8 cellular contexts compared by ENCODE assay signal in genomic region chr18:3585656-3586509, GRCh38.
DNase-seq lines count a peak whose midpoint lies in the region; ATAC-seq, FAIRE-seq and TF ChIP-seq lines count a peak whose summit lies in the region.

No MANE protein-coding gene starts in this region.

- CTCF ChIA-PET in A549 (lab: Yijun Ruan, JAX), result interaction anchor here (0.6 to 3.1 kb wide), 29 partner anchors 8 to 305 kb away, joined by 3 to 25 read pairs (median 5); no protein-coding TSS in a partner anchor

- H3K4me2 ChIP-seq in A549, result 0 out of 3 replicates have a peak overlapping the region, but pooled peaks have one; percentile 9

- H3K36me3 ChIP-seq in WERI-Rb-1, result no peaks in the 10 kb centered on the region
- no peaks in the 10 kb centered on the region for H3K36me3 ChIP-seq in kidney (ENCODE audit: control insufficient read depth in 1 of 2, insufficient read depth in 2 of 2, low read length in 2 of 2)

- ATAC-seq in A549 (peak; percentile 95 to 96), GM18505 (IDR thresholded peaks at IDR 0.05; ENCODE audit: unreplicated experiment) (peak; percentile 10), HG03103 (IDR thresholded peaks at IDR 0.05; ENCODE audit: low read depth, unreplicated experiment) (peak; percentile 41)

- WGBS in A549 (ENCODE audit: missing lambda C conversion rate), result 55% methylated on average over 12 of the region's 12 CpGs

- FAIRE-seq in A549 (lab: Jason Lieb, UNC) (no peak), kidney (lab: Jason Lieb, UNC) (no peak)

- peak overlapping the region; percentile 63 to 77 for H3K27ac ChIP-seq in A549
- no peak overlapping the region for H3K27ac ChIP-seq in WERI-Rb-1
- no peak overlapping the region for H3K27ac ChIP-seq in kidney (ENCODE audit: low read depth in 2 of 2, low read length in 2 of 2)

- POLR2A ChIA-PET in A549 (lab: Yijun Ruan, JAX), result interaction anchor here (0.6 to 1.2 kb wide), 5 partner anchors 9 to 138 kb away, joined by 3 to 5 read pairs (median 4); no protein-coding TSS in a partner anchor

- DNase-seq in A549 (ENCODE audit: low read depth in 1 of 2, low spot score in 1 of 2), result peak; percentile 64 to 89
- peak; percentile 99 for DNase-seq in NCI-H2196 (lab: John Stamatoyannopoulos, UW; ENCODE audit: unreplicated experiment)
- peak; percentile 88 for DNase-seq in WERI-Rb-1
- DNase-seq in cardiac fibroblast (ENCODE audit: low read depth in 2 of 2), result peak; percentile 84 to 91
- DNase-seq in kidney, result peak; percentile 87
- peak; percentile 56 to 65 for DNase-seq in stimulated activated CD4-positive, alpha-beta T cell treated with anti-CD3 and anti-CD28 coated beads, Interleukin-4, amount 100 ng/mL, for 4 hours

- H3K4me1 ChIP-seq in A549, result peaks cover 34% of the 10 kb centered on the region
- H3K4me1 ChIP-seq in kidney (ENCODE audit: control insufficient read depth in 1 of 2, insufficient read depth in 1 of 2, low read depth in 1 of 2, low read length in 2 of 2), result no peaks in the 10 kb centered on the region

- TF ChIP-seq POLR2A in A549 (IDR thresholded peaks at IDR 0.05; ENCODE audit: low read length) (no peak), GM18505 (IDR thresholded peaks at IDR 0.05; ENCODE audit: borderline replicate concordance, extremely low read depth, insufficient read depth, insufficient read length) (no peak)

- H3K27me3 ChIP-seq in WERI-Rb-1 (ENCODE audit: insufficient read depth, low read depth, severe bottlenecking), result no peaks in the 10 kb centered on the region

- TF ChIP-seq EP300 in A549 (IDR thresholded peaks at IDR 0.05), result no peak

- peak; percentile 70 to 76 for TF ChIP-seq RAD21 in A549 (conservative IDR thresholded peaks at IDR 0.05 in 1 of 2, IDR thresholded peaks at IDR 0.05 in 1 of 2)

- no peaks in the 10 kb centered on the region for H3K9me3 ChIP-seq in A549
- no peaks in the 10 kb centered on the region for H3K9me3 ChIP-seq in WERI-Rb-1 (ENCODE audit: severe bottlenecking)
- no peaks in the 10 kb centered on the region for H3K9me3 ChIP-seq in kidney (ENCODE audit: control insufficient read depth in 1 of 2, low read length in 2 of 2)

- H3K4me3 ChIP-seq in A549 (no peak overlapping the region), WERI-Rb-1 (ENCODE audit: low read depth, low read length) (no peak overlapping the region), cardiac fibroblast (replicated peaks in 1 of 2; ENCODE audit: low read depth in 2 of 2, low read length in 2 of 2) (no peak overlapping the region), kidney (ENCODE audit: low read length in 2 of 2) (peak overlapping the region in 1 of 2 donors; percentile 21)

- no peak overlapping the region for H3K9ac ChIP-seq in kidney (ENCODE audit: low read length in 2 of 2)

- TF ChIP-seq CTCF in A549 (IDR thresholded peaks at IDR 0.05) (peak; percentile 55), WERI-Rb-1 (IDR thresholded peaks at IDR 0.05; ENCODE audit: low read depth, low read length) (peak; percentile 87), cardiac fibroblast (IDR thresholded peaks at IDR 0.05; ENCODE audit: low read depth, low read length) (peak; percentile 82), kidney (IDR thresholded peaks at IDR 0.05; ENCODE audit: borderline replicate concordance, extremely low read depth, insufficient read depth) (peak; percentile 83)

- intact Hi-C loops in kidney (cut with DNase I), result no loop called here

TF ChIP-seq in A549, 52 proteins besides CTCF, POLR2A, EP300 and RAD21:
- TF ChIP-seq HOXB5 (CRISPR knock-in tag; IDR thresholded peaks at IDR 0.05), result no peak
- peak in 1 of 2 experiments; percentile 69; a peak in 2 of 4 replicates for TF ChIP-seq CEBPB (IDR thresholded peaks at IDR 0.05)
- TF ChIP-seq ZFP36 (IDR thresholded peaks at IDR 0.05; ENCODE audit: borderline replicate concordance, partially characterized antibody), result no peak
- peak; percentile 70 for TF ChIP-seq SMC3 (IDR thresholded peaks at IDR 0.05)
- TF ChIP-seq MAX (IDR thresholded peaks at IDR 0.05), result peak; percentile 27; the same call in 1 of the 2 replicates
- TF ChIP-seq ZSCAN20 (CRISPR knock-in tag; IDR thresholded peaks at IDR 0.05), result no peak
- 0 out of 2 replicates have a peak, but pooled peaks have one; percentile 20 for TF ChIP-seq ESRRA (IDR thresholded peaks at IDR 0.05; ENCODE audit: borderline replicate concordance, low read length)
- TF ChIP-seq JUNB (IDR thresholded peaks at IDR 0.05), result no peak
- TF ChIP-seq HOXB13 (CRISPR knock-in tag; IDR thresholded peaks at IDR 0.05; ENCODE audit: low read depth), result no peak

Comparison
In these comparisons a context has a peak if more than half of its experiments do, and no peak if none do; other contexts are left out.
1. ATAC-seq: peak in every context shown above with its lines; median percentile 96 in A549; 41 in HG03103; 10 in GM18505.
2. H3K27ac ChIP-seq: peak in A549 (2 of 2); none in WERI-Rb-1 (single experiment) and kidney (0 of 2).
3. Peak in every context shown above with its lines, with median percentiles within 50 percentile points of each other: DNase-seq and CTCF ChIP-seq.